8 cellular contexts compared by ENCODE assay signal in the genomic region with DNA sequence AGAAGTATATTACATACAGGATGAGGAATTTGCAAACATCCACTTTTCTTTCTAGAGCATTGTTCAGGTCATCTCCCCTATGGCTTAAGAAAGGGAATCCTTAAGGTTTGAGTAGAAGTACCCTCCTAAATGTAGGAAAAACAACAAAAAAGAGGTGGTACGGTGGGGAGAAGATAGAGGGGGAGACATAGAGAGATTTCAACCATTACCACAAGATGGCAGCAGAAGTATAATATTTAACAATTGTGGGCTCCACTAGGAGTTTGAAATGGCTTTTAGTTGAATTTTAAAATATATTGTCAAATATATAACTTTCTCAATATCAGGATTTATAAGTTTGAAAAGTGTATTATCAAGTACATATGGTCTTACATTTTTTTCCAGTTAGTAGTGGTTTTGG.
DNase-seq lines count a peak whose midpoint lies in the region; ATAC-seq and TF ChIP-seq lines count a peak whose summit lies in the region.

No MANE protein-coding gene starts in this region.

- H3K79me2 ChIP-seq in MM.1S (ENCODE audit: low read length): no peaks in the 10 kb centered on the region

- no peaks in the 10 kb centered on the region for H3K4me1 ChIP-seq in MM.1S (ENCODE audit: low read length)

- H3K9ac ChIP-seq in MM.1S (ENCODE audit: low read length): no peak overlapping the region

- H3F3A ChIP-seq in MM.1S (ENCODE audit: insufficient read depth, low read length): no peaks in the 10 kb centered on the region

- H3K4me3 ChIP-seq in MM.1S (ENCODE audit: low read length) (no peak overlapping the region), dorsolateral prefrontal cortex (no peak overlapping the region)

- no peaks in the 10 kb centered on the region for H3K36me3 ChIP-seq in MM.1S (replicated peaks; ENCODE audit: insufficient read depth, low read length)

- TF ChIP-seq CTCF in GM13976 (IDR thresholded peaks at IDR 0.05; ENCODE audit: borderline replicate concordance, control extremely low read depth, extremely low read depth, insufficient read depth, missing control alignments): peak; percentile 19
- peak; percentile 58 for TF ChIP-seq CTCF in MM.1S (IDR thresholded peaks at IDR 0.05; ENCODE audit: low read length)
- peak; percentile 39 to 87 (median 70) for TF ChIP-seq CTCF in dorsolateral prefrontal cortex (IDR thresholded peaks at IDR 0.05 in 54 of 56, conservative IDR thresholded peaks at IDR 0.05 in 2 of 56; ENCODE audit: low read depth in 1 of 56, partially characterized antibody in 56 of 56)
- TF ChIP-seq CTCF in omental fat pad (IDR thresholded peaks at IDR 0.05): no peak

- DNase-seq in A172 (ENCODE audit: low spot score) (peak; percentile 13), GM13976 (ENCODE audit: low spot score) (peak; percentile 11), MM.1S (no peak), dorsolateral prefrontal cortex (no peak), omental fat pad (ENCODE audit: low spot score) (no peak)
- no peak for DNase-seq in activated T-cell treated with anti-CD3 and anti-CD28 coated beads, Interleukin-2, amount 50 U/mL, for 48 hours
- no peak for DNase-seq in stimulated activated CD4-positive, alpha-beta T cell treated with anti-CD3 and anti-CD28 coated beads, Interleukin-1b, Interleukin-23, amount 100 ng/mL, for 48 hours

- H3K9me3 ChIP-seq in MM.1S (replicated peaks; ENCODE audit: insufficient read depth, low read length): no peaks in the 10 kb centered on the region

- in situ Hi-C loops in GM13976 (cut with MboI; ENCODE audit: low sequenced_read_pairs, unreplicated experiment): no loop called here

- H3K4me2 ChIP-seq in MM.1S (ENCODE audit: low read depth, low read length): no peak overlapping the region

- no peaks in the 10 kb centered on the region for H4K20me1 ChIP-seq in MM.1S (ENCODE audit: insufficient read depth, low read length)

- intact Hi-C loops in dorsolateral prefrontal cortex (cut with DNase I): no loop called here

- H3K27ac ChIP-seq in MM.1S (ENCODE audit: low read length) (no peak overlapping the region), dorsolateral prefrontal cortex (no peak overlapping the region)

- no peaks in the 10 kb centered on the region for H3K9me2 ChIP-seq in MM.1S (replicated peaks; ENCODE audit: insufficient read depth, low read length)

- peak; percentile 44 for ATAC-seq in omental fat pad (ENCODE audit: low FRiP score)
- no peak for ATAC-seq in HG03045 (IDR thresholded peaks at IDR 0.05; ENCODE audit: unreplicated experiment)

- no peak overlapping the region for H2AFZ ChIP-seq in MM.1S (ENCODE audit: low read length)

- no peaks in the 10 kb centered on the region for H3K27me3 ChIP-seq in MM.1S (replicated peaks; ENCODE audit: insufficient read depth, low read length)
- peaks cover 0 to 44% (median 0%) of the 10 kb centered on the region in 45 donors for H3K27me3 ChIP-seq in dorsolateral prefrontal cortex

Comparison
In these comparisons a context has a peak if more than half of its experiments do, and no peak if none do; other contexts are left out.
1. DNase-seq: peak in A172 (single experiment) and GM13976 (single experiment); none in MM.1S (single experiment), dorsolateral prefrontal cortex (0 of 10), omental fat pad (single experiment), activated T-cell treated with anti-CD3 and anti-CD28 coated beads, Interleukin-2, amount 50 U/mL, for 48 hours (0 of 2) and stimulated activated CD4-positive, alpha-beta T cell treated with anti-CD3 and anti-CD28 coated beads, Interleukin-1b, Interleukin-23, amount 100 ng/mL, for 48 hours (single experiment).
2. CTCF ChIP-seq: peak in GM13976 (single experiment), MM.1S (single experiment) and dorsolateral prefrontal cortex (56 of 56); none in omental fat pad (0 of 3).